ENCODE assay signal across 21 cellular contexts in genomic region chr20:36368400-36368799, GRCh38.
A peak's percentile ranks its signal among the peaks of the same experiment; 100 is the strongest.
DNase-seq lines count a peak whose midpoint lies in the region; ATAC-seq, FAIRE-seq and TF ChIP-seq lines count a peak whose summit lies in the region.
"Had no signal": no experiment of that assay in that cellular context is flagged by ENCODE, and none has a peak within 500 bp of the region (broad histone marks: within the 10 kb centered on the region; RNA-seq: fewer than 3 reads in every experiment).

No MANE protein-coding gene starts in this region.

- no peak for TF ChIP-seq CTCF in GM23338 (conservative IDR thresholded peaks at IDR 0.05; ENCODE audit: low read depth in 2 of 2)
- TF ChIP-seq CTCF in H1 (IDR thresholded peaks at IDR 0.05; ENCODE audit: control extremely low read depth in 1 of 3, insufficient read depth in 1 of 3, low read depth in 1 of 3, low read length in 3 of 3) = no peak

- peak overlapping the region; percentile 47 for H3K27ac ChIP-seq in GM23338 (ENCODE audit: low read depth)
- no peak overlapping the region for H3K27ac ChIP-seq in H1 (ENCODE audit: low read depth, low read length)
- H3K27ac ChIP-seq: SK-N-MC had no signal

- H4K5ac ChIP-seq in H1 (ENCODE audit: insufficient read length, low read depth, low read length) = no peak overlapping the region

- no peak overlapping the region for H4K8ac ChIP-seq in H1 (ENCODE audit: extremely low read depth, insufficient read depth, low read length)

- H3K4me3 ChIP-seq in GM23338 (no peak overlapping the region), H1 (ENCODE audit: extremely low read depth in 1 of 4, insufficient read depth in 2 of 4, low read depth in 3 of 4, low read length in 4 of 4) (no peak overlapping the region)
- H3K4me3 ChIP-seq: GM12878, MG63, SK-N-MC had no signal

- WGBS in H1 (ENCODE audit: extremely low coverage in 1 of 2, insufficient coverage in 1 of 2, insufficient read length in 1 of 2, insufficient replicate concordance in 2 of 2, low coverage in 1 of 2, low lambda C conversion rate in 2 of 2, missing lambda C conversion rate in 1 of 2), 2 experiments = 54% methylated on average over 6 of the region's 6 CpGs; no CpG with 5 or more reads in 1 of the 2 experiments

- no peak overlapping the region for H2BK5ac ChIP-seq in H1 (ENCODE audit: low read depth, low read length)

- ATAC-seq in GM23338 (peak; percentile 71), left ventricle myocardium superior (no peak), HG03354 (IDR thresholded peaks at IDR 0.05; ENCODE audit: poor library complexity, severe bottlenecking, unreplicated experiment) (no peak)
- ATAC-seq: GM12878 had no signal

- TF ChIP-seq POLR2A in H1 (IDR thresholded peaks at IDR 0.05; ENCODE audit: control extremely low read depth in 1 of 2, low read depth in 2 of 2, low read length in 2 of 2) = no peak

- no peaks in the 10 kb centered on the region for H3K9me3 Mint-ChIP-seq in GM23338
- H3K9me3 Mint-ChIP-seq: T-helper 2 cell treated with Interferon-gamma antibody and Interleukin-4, amounts not matched to agents 5 μg/mL and 100 μg/mL, for 36 hours had no signal

- no peak for TF ChIP-seq EP300 in H1 (IDR thresholded peaks at IDR 0.05; ENCODE audit: borderline replicate concordance in 1 of 2, low read depth in 2 of 2, low read length in 2 of 2)

- peak overlapping the region; percentile 9; the same call in 1 of the 2 replicates for H3K4me2 ChIP-seq in GM23338
- H3K4me2 ChIP-seq in H1 (ENCODE audit: insufficient read depth in 1 of 2, low read depth in 2 of 2, low read length in 2 of 2) = no peak overlapping the region

- no peak overlapping the region for H2AK5ac ChIP-seq in H1 (ENCODE audit: low read depth, low read length)

- no peak for TF ChIP-seq RAD21 in H1 (IDR thresholded peaks at IDR 0.05 in 1 of 2, conservative IDR thresholded peaks at IDR 0.05 in 1 of 2; ENCODE audit: low read depth in 2 of 2, low read length in 2 of 2)

- DNase-seq in DMS153 (lab: John Stamatoyannopoulos, UW) (peak; percentile 14), DMS153 treated with DMSO at 0.1 percent for 48 hours (lab: John Stamatoyannopoulos, UW; ENCODE audit: unreplicated experiment) (no peak), GM23338 (ENCODE audit: low spot score) (no peak), NCI-H526 (lab: John Stamatoyannopoulos, UW) (peak; percentile 85 to 92), H1 (ENCODE audit: low read depth in 1 of 2, low spot score in 2 of 2) (no peak), left ventricle myocardium superior (no peak), NAMALWA (ENCODE audit: low spot score) (no peak)
- DNase-seq: 8988T; IMR-90; Kasumi-1; MG63; NCI-H1105 treated with DMSO at 0.1 percent for 48 hours; NCI-H2171 treated with DMSO at 0.1 percent for 48 hours; NK-92 treated with Interleukin-12 subunit alpha and Interleukin-12 subunit beta, amount 100 ng/mL, for 24 hours; Right ventricle myocardium superior had no signal

- H3K27ac Mint-ChIP-seq in GM23338 = no peak overlapping the region; the same call in 1 of the 2 replicates
- H3K27ac Mint-ChIP-seq: T-helper 2 cell treated with Interferon-gamma antibody and Interleukin-4, amounts not matched to agents 5 μg/mL and 100 μg/mL, for 36 hours had no signal

- no peak overlapping the region for H4K91ac ChIP-seq in H1 (replicated peaks; ENCODE audit: insufficient read length, low read length)

- no peaks in the 10 kb centered on the region for H3K79me1 ChIP-seq in H1 (ENCODE audit: low read depth, low read length)

- no peak overlapping the region for H2BK15ac ChIP-seq in H1 (ENCODE audit: low read length)

- FAIRE-seq in H1 (lab: Jason Lieb, UNC) = no peak
- FAIRE-seq: GM12878, GM19239 had no signal

- H2BK20ac ChIP-seq in H1 (ENCODE audit: low read length) = no peak overlapping the region

- no peak overlapping the region for H3K18ac ChIP-seq in H1 (ENCODE audit: extremely low read depth, low read length)

- H3K4me1 ChIP-seq in GM23338 (ENCODE audit: insufficient read depth) (peaks cover 11% of the 10 kb centered on the region; the same call in 1 of the 2 replicates), H1 (replicated peaks in 1 of 4; ENCODE audit: control insufficient read depth in 3 of 4, insufficient read depth in 4 of 4, low read length in 3 of 4) (peaks cover 2 to 11% (median 6%) of the 10 kb centered on the region in 4 experiments)

- H3K27me3 Mint-ChIP-seq in GM23338 (ENCODE audit: insufficient read depth, low read depth, poor library complexity) = peaks cover 12% of the 10 kb centered on the region

- CTCF ChIA-PET in H1 (lab: Charles Lee; ENCODE audit: partially characterized antibody) = interaction anchor here (0.7 to 1.4 kb wide), 11 partner anchors 14 to 169 kb away, joined by 3 to 5 read pairs (median 3); no protein-coding TSS in a partner anchor

- H3K9me3 ChIP-seq in H1 (ENCODE audit: insufficient read depth in 2 of 2, low read depth in 1 of 2, low read length in 1 of 2) = no peaks in the 10 kb centered on the region
- H3K9me3 ChIP-seq: MG63 had no signal

- H3K36me3 ChIP-seq in GM23338 (ENCODE audit: insufficient read depth) = no peaks in the 10 kb centered on the region
- no peaks in the 10 kb centered on the region; a peak in 1 of 8 replicates for H3K36me3 ChIP-seq in H1 (ENCODE audit: control insufficient read depth in 2 of 4, insufficient read depth in 4 of 4, low read length in 3 of 4)
- H3K36me3 ChIP-seq: MG63 had no signal

- no peaks in the 10 kb centered on the region for H3K23me2 ChIP-seq in H1 (ENCODE audit: low read depth, low read length)

- no peaks in the 10 kb centered on the region for H3K9me2 ChIP-seq in GM23338 (ENCODE audit: insufficient read depth)

- H3K4me3 Mint-ChIP-seq in GM23338 = no peak overlapping the region
- H3K4me3 Mint-ChIP-seq: CD14-positive monocyte; T-helper 2 cell treated with Interferon-gamma antibody and Interleukin-4, amounts not matched to agents 5 μg/mL and 100 μg/mL, for 36 hours had no signal

- H3K36me3 Mint-ChIP-seq in GM23338 (ENCODE audit: low read depth) = no peaks in the 10 kb centered on the region
- H3K36me3 Mint-ChIP-seq: CD14-positive monocyte had no signal

- H3K79me2 ChIP-seq in GM23338 (replicated peaks; ENCODE audit: insufficient read depth) = no peaks in the 10 kb centered on the region
- no peaks in the 10 kb centered on the region for H3K79me2 ChIP-seq in H1 (ENCODE audit: control insufficient read depth in 1 of 2, insufficient read depth in 2 of 2, low read length in 2 of 2)

- H2AFZ ChIP-seq in GM23338 = no peak overlapping the region
- no peak overlapping the region for H2AFZ ChIP-seq in H1 (ENCODE audit: low read length)

- POLR2A ChIA-PET in H1 (lab: Charles Lee; ENCODE audit: partially characterized antibody) = interaction anchor here (1.0 kb wide), 1 partner anchor 20 kb away, joined by 3 read pairs; no protein-coding TSS in a partner anchor

- H3K14ac ChIP-seq in H1 (ENCODE audit: insufficient read length) = no peak overlapping the region

- H3K27me3 ChIP-seq in GM23338 (ENCODE audit: insufficient read depth) = no peaks in the 10 kb centered on the region
- no peaks in the 10 kb centered on the region for H3K27me3 ChIP-seq in H1 (replicated peaks in 1 of 4; ENCODE audit: control insufficient read depth in 3 of 4, extremely low read depth in 1 of 4, insufficient read depth in 3 of 4, low read length in 3 of 4)

- no peak overlapping the region for H3K56ac ChIP-seq in H1 (replicated peaks; ENCODE audit: insufficient read length, low read depth, low read length)

- intact Hi-C loops in left ventricle myocardium superior (cut with micrococcal nuclease) = no loop called here

- H2BK12ac ChIP-seq in H1 (ENCODE audit: low read depth, low read length) = no peak overlapping the region

- H4K20me1 ChIP-seq in GM23338 (replicated peaks; ENCODE audit: insufficient read depth) (no peaks in the 10 kb centered on the region), H1 (replicated peaks in 1 of 2; ENCODE audit: control insufficient read depth in 1 of 2, insufficient read depth in 2 of 2, low read length in 2 of 2) (peaks cover 0 to 2% of the 10 kb centered on the region in 2 experiments)

- H3K23ac ChIP-seq in H1 (ENCODE audit: insufficient read length) = no peak overlapping the region

- H3K4ac ChIP-seq in H1 (replicated peaks; ENCODE audit: insufficient read length, low read depth, low read length) = no peak overlapping the region

- no peak overlapping the region for H3K9ac ChIP-seq in H1 (replicated peaks in 1 of 4; ENCODE audit: extremely low read depth in 1 of 4, low read depth in 3 of 4, low read length in 3 of 4)

- peaks cover 5% of the 10 kb centered on the region; the same call in 1 of the 2 replicates for H3F3A ChIP-seq in GM23338 (replicated peaks; ENCODE audit: low read depth)

- H3K4me1 Mint-ChIP-seq in GM23338 = peaks cover 15% of the 10 kb centered on the region
- H3K4me1 Mint-ChIP-seq: CD14-positive monocyte had no signal

- no peak overlapping the region for H2BK120ac ChIP-seq in H1 (replicated peaks; ENCODE audit: low read depth, low read length)

TF ChIP-seq in GM23338, 12 proteins besides CTCF, POLR2A, EP300 and RAD21:
- TF ChIP-seq POLR2AphosphoS5 (IDR thresholded peaks at IDR 0.05; ENCODE audit: low read depth) = no peak
- no peak for TF ChIP-seq JUNB (IDR thresholded peaks at IDR 0.05; ENCODE audit: unreplicated experiment)
- TF ChIP-seq EZH2 (IDR thresholded peaks at IDR 0.05; ENCODE audit: low read depth, unreplicated experiment) = no peak
- TF ChIP-seq NANOG (IDR thresholded peaks at IDR 0.05; ENCODE audit: borderline replicate concordance) = no peak

TF ChIP-seq in H1, 55 proteins besides CTCF, POLR2A, EP300 and RAD21:
- TF ChIP-seq POLR2AphosphoS5 (IDR thresholded peaks at IDR 0.05; ENCODE audit: low read depth, low read length) (no peak), TBP (IDR thresholded peaks at IDR 0.05; ENCODE audit: low read depth, low read length) (0 out of 2 replicates have a peak, but pooled peaks have one; percentile 3), RFX5 (IDR thresholded peaks at IDR 0.05; ENCODE audit: borderline replicate concordance, low read depth, low read length) (no peak), SUZ12 (IDR thresholded peaks at IDR 0.05; ENCODE audit: low read length) (no peak)
TF ChIP-seq in H1: peak in this region for 1.

Comparison
In these comparisons a context has a peak if more than half of its experiments do, and no peak if none do; other contexts are left out.
1. DNase-seq: peak in DMS153 (single experiment) and NCI-H526 (2 of 2); none in DMS153 treated with DMSO at 0.1 percent for 48 hours (single experiment), GM23338 (single experiment), H1 (0 of 2), left ventricle myocardium superior (single experiment) and NAMALWA (single experiment).